Comparison of ENCODE assay signal across 12 cellular contexts in genomic region chr9:114317665-114318357, GRCh38. TPM values are rescaled to one million over a fixed set of nuclear protein-coding genes. Genes with fewer than 3 reads are reported as not detected.
DNase-seq lines count a peak whose midpoint lies in the region; ATAC-seq and TF ChIP-seq lines count a peak whose summit lies in the region.
"Had no signal": no experiment of that assay in that cellular context is flagged by ENCODE, and none has a peak within 500 bp of the region (broad histone marks: within the 10 kb centered on the region; RNA-seq: fewer than 3 reads in every experiment).

No MANE protein-coding gene starts in this region.

- no peaks in the 10 kb centered on the region for H3K4me1 ChIP-seq in endodermal cell (ENCODE audit: control insufficient read depth, insufficient read depth, low read length)
- H3K4me1 ChIP-seq: gastrocnemius medialis had no signal

- DNase-seq in Ammon's horn (ENCODE audit: low spot score) (peak; percentile 47), HEK293T (ENCODE audit: extremely low spot score) (peak; percentile 4), WTC11 (ENCODE audit: low spot score) (no peak), mesenteric fat pad (ENCODE audit: low spot score) (peak; percentile 14), left colon (no peak), endodermal cell (no peak), SHP77 (lab: John Stamatoyannopoulos, UW) (no peak)
- DNase-seq: anterior cingulate cortex, gastrocnemius medialis had no signal

- H3K27me3 Mint-ChIP-seq in WTC11 (ENCODE audit: low read depth), result peaks cover 5% of the 10 kb centered on the region
- H3K27me3 Mint-ChIP-seq in endodermal cell (ENCODE audit: insufficient read depth), result no peaks in the 10 kb centered on the region

- H3K27ac ChIP-seq in endodermal cell (ENCODE audit: low read depth, low read length), result no peak overlapping the region
- H3K27ac ChIP-seq: gastrocnemius medialis had no signal

- no peak overlapping the region for H3K4me3 ChIP-seq in endodermal cell (ENCODE audit: low read length)
- H3K4me3 ChIP-seq: gastrocnemius medialis, lung had no signal

- H3K27ac Mint-ChIP-seq in WTC11, result no peak overlapping the region
- no peak overlapping the region for H3K27ac Mint-ChIP-seq in endodermal cell
- H3K27ac Mint-ChIP-seq: stimulated activated memory B cell treated with anti-CD40 and anti-IgM and Interleukin-4, amounts not matched to agents 10 μg/mL and 1 μg/mL and 100 μg/mL, for 72 hours had no signal

- H3K9ac ChIP-seq in endodermal cell (ENCODE audit: extremely low read depth, low read length, poor library complexity, severe bottlenecking), result no peak overlapping the region

- POLR2A ChIA-PET in HEK293T (lab: Yijun Ruan, JAX), result no interaction called here
- POLR2A ChIA-PET in WTC11 (lab: Charles Lee), result no interaction called here

- intact Hi-C loops in left colon (cut with DNase I, micrococcal nuclease), result no loop called here

- TF ChIP-seq CTCF in WTC11 (IDR thresholded peaks at IDR 0.05) (no peak), endodermal cell (conservative IDR thresholded peaks at IDR 0.05) (no peak)

- H3K36me3 ChIP-seq in endodermal cell (ENCODE audit: control insufficient read depth, insufficient read depth, low read length), result no peaks in the 10 kb centered on the region
- H3K36me3 ChIP-seq: gastrocnemius medialis had no signal

- ATAC-seq in WTC11 (no peak), left colon (no peak), GM18873 (IDR thresholded peaks at IDR 0.05; ENCODE audit: low FRiP score, unreplicated experiment) (no peak)
- ATAC-seq: gastrocnemius medialis; stimulated activated memory B cell treated with anti-CD40 and anti-IgM and Interleukin-4, amounts not matched to agents 10 μg/mL and 1 μg/mL and 100 μg/mL, for 72 hours had no signal

- no peaks in the 10 kb centered on the region for H3K9me3 ChIP-seq in endodermal cell (ENCODE audit: control insufficient read depth, low read length)
- H3K9me3 ChIP-seq: gastrocnemius medialis had no signal

- H3K36me3 Mint-ChIP-seq in WTC11 (no peaks in the 10 kb centered on the region), endodermal cell (ENCODE audit: low read depth) (no peaks in the 10 kb centered on the region)
- H3K36me3 Mint-ChIP-seq: stimulated activated memory B cell treated with anti-CD40 and anti-IgM and Interleukin-4, amounts not matched to agents 10 μg/mL and 1 μg/mL and 100 μg/mL, for 72 hours had no signal

- H3K27me3 ChIP-seq in endodermal cell (ENCODE audit: control insufficient read depth, insufficient read depth, low read length, poor library complexity, severe bottlenecking), result no peaks in the 10 kb centered on the region

- H3K4me1 Mint-ChIP-seq in WTC11 (0 out of 2 replicates have a peak, but pooled peaks cover 3% of the 10 kb centered on the region), endodermal cell (no peaks in the 10 kb centered on the region)
- H3K4me1 Mint-ChIP-seq: stimulated activated memory B cell treated with anti-CD40 and anti-IgM and Interleukin-4, amounts not matched to agents 10 μg/mL and 1 μg/mL and 100 μg/mL, for 72 hours had no signal

- H3K4me3 Mint-ChIP-seq in WTC11 (no peak overlapping the region), endodermal cell (no peak overlapping the region)
- H3K4me3 Mint-ChIP-seq: stimulated activated memory B cell treated with anti-CD40 and anti-IgM and Interleukin-4, amounts not matched to agents 10 μg/mL and 1 μg/mL and 100 μg/mL, for 72 hours had no signal

- peaks cover 5% of the 10 kb centered on the region; the same call in 1 of the 2 replicates for H3K9me3 Mint-ChIP-seq in WTC11
- no peaks in the 10 kb centered on the region for H3K9me3 Mint-ChIP-seq in endodermal cell

- 88 to 92% methylated on average over 5 to 8 of the region's 8 CpGs for WGBS in endodermal cell (ENCODE audit: insufficient coverage in 1 of 2, insufficient read length in 1 of 2), 2 experiments

- CTCF ChIA-PET in HEK293T (lab: Yijun Ruan, JAX) (interaction anchor here (1.3 kb wide), 1 partner anchor 27 kb away, joined by 5 read pairs; no protein-coding TSS in a partner anchor), WTC11 (lab: Charles Lee) (interaction anchor here (0.9 to 2.1 kb wide), 6 partner anchors 27 to 235 kb away, joined by 3 to 7 read pairs (median 4); partner anchors contain the start of gene COL27A1)

TF ChIP-seq in HEK293T, 16 proteins besides CTCF, POLR2A, EP300 and RAD21:
- TF ChIP-seq FOXK2 (IDR thresholded peaks at IDR 0.05) (no peak), ELF4 (IDR thresholded peaks at IDR 0.05) (no peak), L3MBTL2 (conservative IDR thresholded peaks at IDR 0.05) (no peak), PKNOX1 (IDR thresholded peaks at IDR 0.05) (no peak), NFRKB (IDR thresholded peaks at IDR 0.05) (no peak), ARNT (IDR thresholded peaks at IDR 0.05) (no peak), TARDBP (IDR thresholded peaks at IDR 0.05) (no peak), FOXA1 (IDR thresholded peaks at IDR 0.05) (no peak), CTBP1 (IDR thresholded peaks at IDR 0.05; ENCODE audit: borderline replicate concordance) (no peak), HDGF (IDR thresholded peaks at IDR 0.05; ENCODE audit: borderline replicate concordance) (no peak), FOXM1 (IDR thresholded peaks at IDR 0.05; ENCODE audit: borderline replicate concordance) (no peak), LEF1 (IDR thresholded peaks at IDR 0.05; ENCODE audit: borderline replicate concordance) (no peak), BHLHE40 (IDR thresholded peaks at IDR 0.05; ENCODE audit: borderline replicate concordance) (no peak), SUZ12 (IDR thresholded peaks at IDR 0.05) (no peak), SP1 (IDR thresholded peaks at IDR 0.05) (no peak), ZNF384 (IDR thresholded peaks at IDR 0.05) (no peak)

TF ChIP-seq in WTC11, 78 proteins besides CTCF, POLR2A, EP300 and RAD21 (continues in another document):
- TF ChIP-seq PRRX2 (CRISPR knock-in tag; IDR thresholded peaks at IDR 0.05), result no peak
- no peak for TF ChIP-seq ATF2 (CRISPR knock-in tag; IDR thresholded peaks at IDR 0.05; ENCODE audit: borderline replicate concordance, low read depth)
- no peak for TF ChIP-seq MXD4 (CRISPR knock-in tag; IDR thresholded peaks at IDR 0.05; ENCODE audit: borderline replicate concordance)
- peak; percentile 99 for TF ChIP-seq GABPB1 (CRISPR knock-in tag; IDR thresholded peaks at IDR 0.05)
- TF ChIP-seq FOXP1 (CRISPR knock-in tag; IDR thresholded peaks at IDR 0.05; ENCODE audit: borderline replicate concordance), result no peak
- no peak for TF ChIP-seq KAT7 (CRISPR knock-in tag; IDR thresholded peaks at IDR 0.05; ENCODE audit: borderline replicate concordance)
- TF ChIP-seq FOXP4 (CRISPR knock-in tag; IDR thresholded peaks at IDR 0.05), result no peak

RNA-seq across cellular contexts. Expression of gene ORM1, which starts 5.1 kb away (rescaled TPM):
- total RNA-seq in WTC11 (2021), result 3.9 to 7.2 TPM (median 5.4 TPM) in 3 replicates
- 0.64 TPM for total RNA-seq in mesenteric fat pad
- not detected for total RNA-seq in left colon
- total RNA-seq in endodermal cell, result under 1 TPM in 1 of 2 donors, not detected in 1; 0.59 TPM
- not detected for polyA plus RNA-seq in endodermal cell (2013, experiment 1 of 2)
- polyA plus RNA-seq in endodermal cell (2013, experiment 2 of 2), result not detected

RNA-seq across cellular contexts. Expression of gene ORM2, which starts 11.9 kb away (rescaled TPM):
- 0.73 to 1.6 TPM (median 1.0 TPM) in 3 replicates for total RNA-seq in WTC11 (2021)
- total RNA-seq in mesenteric fat pad, result not detected
- not detected for total RNA-seq in left colon
- under 1 TPM; 0.59 to 0.80 TPM for total RNA-seq in endodermal cell
- not detected for polyA plus RNA-seq in endodermal cell (2013, experiment 1 of 2)
- polyA plus RNA-seq in endodermal cell (2013, experiment 2 of 2), result not detected

Comparison
In these comparisons a context has a peak if more than half of its experiments do, and no peak if none do; other contexts are left out.
1. DNase-seq: peak in Ammon's horn (single experiment), HEK293T (single experiment) and mesenteric fat pad (single experiment); none in WTC11 (single experiment), left colon (0 of 2), endodermal cell (single experiment) and SHP77 (0 of 2).